Comparison of ENCODE assay signal across 21 cellular contexts in genomic region chrX:71578253-71579135, GRCh38. TPM values are rescaled to one million over a fixed set of nuclear protein-coding genes. Genes with fewer than 3 reads are reported as not detected.
DNase-seq lines count a peak whose midpoint lies in the region; ATAC-seq and TF ChIP-seq lines count a peak whose summit lies in the region.
"Had no signal": no experiment of that assay in that cellular context is flagged by ENCODE, and none has a peak within 500 bp of the region (broad histone marks: within the 10 kb centered on the region; RNA-seq: fewer than 3 reads in every experiment).

Gene GCNA (plus strand): TSS chrX:71578437. CDS start chrX:71580822, 2,385 bp downstream.

- CTCF ChIA-PET in activated naive CD4-positive, alpha-beta T cell treated with anti-CD3 and anti-CD28 coated beads for 36 hours (lab: Charles Lee): no interaction called here

- no peaks in the 10 kb centered on the region for H3K9me3 Mint-ChIP-seq in activated naive CD4-positive, alpha-beta T cell treated with anti-CD3 and anti-CD28 coated beads, Interleukin-2, amount 50 U/mL, for 72 hours
- no peaks in the 10 kb centered on the region for H3K9me3 Mint-ChIP-seq in activated naive CD4-positive, alpha-beta T cell treated with anti-CD3 and anti-CD28 coated beads for 36 hours
- no peaks in the 10 kb centered on the region for H3K9me3 Mint-ChIP-seq in central memory CD8-positive, alpha-beta T cell
- H3K9me3 Mint-ChIP-seq in stimulated activated naive B cell treated with anti-CD40 and anti-IgM and Interleukin-4, amounts not matched to agents 10 μg/mL and 1 μg/mL and 100 μg/mL, for 72 hours: no peaks in the 10 kb centered on the region
- H3K9me3 Mint-ChIP-seq: activated B cell treated with CpG ODN at 0.5 μM for 24 hours had no signal

- TF ChIP-seq CTCF in GM10266 (IDR thresholded peaks at IDR 0.05; ENCODE audit: control insufficient read depth, insufficient read depth, low read depth, missing control alignments): no peak

- H3K36me3 Mint-ChIP-seq in activated naive CD4-positive, alpha-beta T cell treated with anti-CD3 and anti-CD28 coated beads, Interleukin-2, amount 50 U/mL, for 72 hours: peaks cover 4 to 16% of the 10 kb centered on the region in 2 donors
- H3K36me3 Mint-ChIP-seq in activated naive CD4-positive, alpha-beta T cell treated with anti-CD3 and anti-CD28 coated beads for 36 hours (ENCODE audit: low read depth): peaks cover 26% of the 10 kb centered on the region
- H3K36me3 Mint-ChIP-seq in central memory CD8-positive, alpha-beta T cell (ENCODE audit: insufficient read depth): peaks cover 47% of the 10 kb centered on the region
- H3K36me3 Mint-ChIP-seq in stimulated activated naive B cell treated with anti-CD40 and anti-IgM and Interleukin-4, amounts not matched to agents 10 μg/mL and 1 μg/mL and 100 μg/mL, for 72 hours: peaks cover 12 to 26% of the 10 kb centered on the region in 2 donors

- H3K4me3 ChIP-seq in H7 (ENCODE audit: insufficient read depth, low read depth, low read length): no peak within 1 kb of the TSS
- H3K4me3 ChIP-seq: dorsolateral prefrontal cortex, MG63, uterus had no signal

- no peaks in the 10 kb centered on the region for H3K27me3 Mint-ChIP-seq in activated naive CD4-positive, alpha-beta T cell treated with anti-CD3 and anti-CD28 coated beads for 36 hours (ENCODE audit: low read depth)
- H3K27me3 Mint-ChIP-seq in central memory CD8-positive, alpha-beta T cell: no peaks in the 10 kb centered on the region
- no peaks in the 10 kb centered on the region for H3K27me3 Mint-ChIP-seq in stimulated activated naive B cell treated with anti-CD40 and anti-IgM and Interleukin-4, amounts not matched to agents 10 μg/mL and 1 μg/mL and 100 μg/mL, for 72 hours
- H3K27me3 Mint-ChIP-seq: activated B cell treated with CpG ODN at 0.5 μM for 24 hours had no signal

- no peaks in the 10 kb centered on the region for H3K27me3 ChIP-seq in H7 (ENCODE audit: control insufficient read depth, insufficient read depth, low read length)
- H3K27me3 ChIP-seq: MG63, uterus had no signal

- H3K27ac Mint-ChIP-seq in activated naive CD4-positive, alpha-beta T cell treated with anti-CD3 and anti-CD28 coated beads, Interleukin-2, amount 50 U/mL, for 72 hours: peak within 1 kb of the TSS; percentile 67 to 85
- no peak within 1 kb of the TSS for H3K27ac Mint-ChIP-seq in activated naive CD4-positive, alpha-beta T cell treated with anti-CD3 and anti-CD28 coated beads for 36 hours
- H3K27ac Mint-ChIP-seq in central memory CD8-positive, alpha-beta T cell (ENCODE audit: low read depth): peak within 1 kb of the TSS; percentile 76
- H3K27ac Mint-ChIP-seq in stimulated activated naive B cell treated with anti-CD40 and anti-IgM and Interleukin-4, amounts not matched to agents 10 μg/mL and 1 μg/mL and 100 μg/mL, for 72 hours: peak within 1 kb of the TSS; percentile 65
- H3K27ac Mint-ChIP-seq: activated B cell treated with CpG ODN at 0.5 μM for 24 hours, nephron had no signal

- DNase-seq in activated naive CD4-positive, alpha-beta T cell treated with anti-CD3 and anti-CD28 coated beads, Interleukin-2, amount 50 U/mL, for 72 hours (ENCODE audit: low spot score in 2 of 2): no peak
- no peak for DNase-seq in activated naive CD4-positive, alpha-beta T cell treated with anti-CD3 and anti-CD28 coated beads for 36 hours
- peak; percentile 52 for DNase-seq in H7
- DNase-seq in central memory CD8-positive, alpha-beta T cell (ENCODE audit: low spot score in 2 of 2): peak in 1 of 2 donors; percentile 9
- DNase-seq in stimulated activated naive B cell treated with anti-CD40 and anti-IgM and Interleukin-4, amounts not matched to agents 10 μg/mL and 1 μg/mL and 100 μg/mL, for 72 hours: no peak
- DNase-seq in activated CD4-positive, CD25-positive, alpha-beta regulatory T cell treated with anti-CD3 and anti-CD28 coated beads, Interleukin-2, amount 50 U/mL, for 72 hours: no peak
- DNase-seq in ureter (ENCODE audit: low spot score): no peak
- no peak for DNase-seq in GM10266 (ENCODE audit: extremely low spot score)
- DNase-seq: activated B cell treated with CpG ODN at 0.5 μM for 24 hours, amygdala, DMS 273 treated with DMSO at 0.1 percent for 48 hours, dorsolateral prefrontal cortex, head of caudate nucleus, left colon, MG63, NCI-H1417, NCI-H2081 treated with DMSO at 0.1 percent for 48 hours, NCI-H446, uterus had no signal

- H3K36me3 ChIP-seq in H7 (replicated peaks; ENCODE audit: control insufficient read depth, insufficient read depth, low read length): no peaks in the 10 kb centered on the region; the same call in none of the 2 replicates
- H3K36me3 ChIP-seq: uterus had no signal

- peak in 1 of 2 donors; percentile 12 for ATAC-seq in activated naive CD4-positive, alpha-beta T cell treated with anti-CD3 and anti-CD28 coated beads, Interleukin-2, amount 50 U/mL, for 72 hours
- no peak for ATAC-seq in central memory CD8-positive, alpha-beta T cell (replicated peaks; ENCODE audit: extremely low read depth, poor library complexity, severe bottlenecking)
- ATAC-seq in stimulated activated naive B cell treated with anti-CD40 and anti-IgM and Interleukin-4, amounts not matched to agents 10 μg/mL and 1 μg/mL and 100 μg/mL, for 72 hours (replicated peaks): no peak
- ATAC-seq: left colon, sciatic nerve had no signal

- intact Hi-C loops in activated naive CD4-positive, alpha-beta T cell treated with anti-CD3 and anti-CD28 coated beads for 36 hours (cut with micrococcal nuclease): no loop called here

- H3K4me1 Mint-ChIP-seq in activated naive CD4-positive, alpha-beta T cell treated with anti-CD3 and anti-CD28 coated beads for 36 hours (ENCODE audit: low read depth): peaks cover 5% of the 10 kb centered on the region
- no peaks in the 10 kb centered on the region for H3K4me1 Mint-ChIP-seq in central memory CD8-positive, alpha-beta T cell
- H3K4me1 Mint-ChIP-seq in stimulated activated naive B cell treated with anti-CD40 and anti-IgM and Interleukin-4, amounts not matched to agents 10 μg/mL and 1 μg/mL and 100 μg/mL, for 72 hours: peaks cover 2 to 4% of the 10 kb centered on the region in 2 donors
- H3K4me1 Mint-ChIP-seq: activated B cell treated with CpG ODN at 0.5 μM for 24 hours, nephron had no signal

- no peak within 1 kb of the TSS for H3K4me3 Mint-ChIP-seq in activated naive CD4-positive, alpha-beta T cell treated with anti-CD3 and anti-CD28 coated beads for 36 hours
- H3K4me3 Mint-ChIP-seq in central memory CD8-positive, alpha-beta T cell: no peak within 1 kb of the TSS
- no peak within 1 kb of the TSS for H3K4me3 Mint-ChIP-seq in stimulated activated naive B cell treated with anti-CD40 and anti-IgM and Interleukin-4, amounts not matched to agents 10 μg/mL and 1 μg/mL and 100 μg/mL, for 72 hours
- H3K4me3 Mint-ChIP-seq: activated B cell treated with CpG ODN at 0.5 μM for 24 hours, nephron had no signal

RNA-seq across cellular contexts. Expression of gene GCNA, which starts in this region (rescaled TPM):
- total RNA-seq in activated naive CD4-positive, alpha-beta T cell treated with anti-CD3 and anti-CD28 coated beads, Interleukin-2, amount 50 U/mL, for 72 hours: 1 to 10 TPM; 4.1 to 6.0 TPM
- 1 to 10 TPM; 2.8 to 2.9 TPM for total RNA-seq in activated naive CD4-positive, alpha-beta T cell treated with anti-CD3 and anti-CD28 coated beads for 36 hours
- 0.55 and 1.1 TPM in 2 replicates for total RNA-seq in H7 (2014; rRNA removed; shearing (Covaris generic))
- total RNA-seq in ureter: 1.6 TPM
